In the genomic region with DNA sequence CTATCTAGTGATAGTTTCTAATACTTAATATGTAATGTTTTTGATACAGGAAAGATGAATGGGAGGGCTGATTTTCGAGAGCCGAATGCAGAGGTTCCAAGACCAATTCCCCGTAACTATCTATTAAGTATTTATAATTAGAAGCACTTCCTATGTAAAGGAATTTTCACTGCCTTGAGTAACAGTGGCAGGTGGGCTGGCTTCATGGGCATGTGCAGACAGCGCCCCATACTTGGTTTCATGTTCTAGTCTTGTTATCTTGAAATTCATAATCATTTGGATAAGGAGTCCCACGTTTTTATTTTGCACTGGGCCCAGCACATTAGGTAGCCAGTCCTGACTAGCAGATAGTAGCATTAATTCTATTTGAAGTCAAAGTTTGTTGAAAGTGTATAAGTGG, we compare ENCODE assay signal across 10 cellular contexts. TPM values are rescaled to one million over a fixed set of nuclear protein-coding genes. Genes with fewer than 3 reads are reported as not detected.
A peak's percentile ranks its signal among the peaks of the same experiment; 100 is the strongest.
DNase-seq lines count a peak whose midpoint lies in the region; ATAC-seq and TF ChIP-seq lines count a peak whose summit lies in the region.
"Had no signal": no experiment of that assay in that cellular context is flagged by ENCODE, and none has a peak within 500 bp of the region (broad histone marks: within the 10 kb centered on the region; RNA-seq: fewer than 3 reads in every experiment).

No MANE protein-coding gene starts in this region.

- no peaks in the 10 kb centered on the region for H3K9me3 Mint-ChIP-seq in activated naive CD4-positive, alpha-beta T cell treated with anti-CD3 and anti-CD28 coated beads, Interleukin-2, amount 10 ng/mL, durations not matched to agents 7 days and 5 days
- H3K9me3 Mint-ChIP-seq in T-cell, result no peaks in the 10 kb centered on the region

- CTCF ChIA-PET in activated naive CD4-positive, alpha-beta T cell treated with anti-CD3 and anti-CD28 coated beads, Interleukin-2, amount 10 ng/mL, durations not matched to agents 7 days and 5 days (lab: Charles Lee), result no interaction called here
- CTCF ChIA-PET in T-cell (lab: Charles Lee), result interaction anchor here in 1 of 2 donors (1.4 kb wide), 1 partner anchor 28 kb away, joined by 3 read pairs; no protein-coding TSS in a partner anchor

- POLR2A ChIA-PET in T-cell (lab: Charles Lee), result no interaction called here

- peaks cover 19 to 24% (median 21%) of the 10 kb centered on the region in 3 donors for H3K36me3 ChIP-seq in skeletal muscle tissue (ENCODE audit: control insufficient read depth in 3 of 3, insufficient read depth in 3 of 3, low read length in 3 of 3)

- H3K36me3 Mint-ChIP-seq in activated naive CD4-positive, alpha-beta T cell treated with anti-CD3 and anti-CD28 coated beads, Interleukin-2, amount 10 ng/mL, durations not matched to agents 7 days and 5 days, result peaks cover 26% of the 10 kb centered on the region
- peaks cover 22% of the 10 kb centered on the region for H3K36me3 Mint-ChIP-seq in T-cell

- H3K4me3 ChIP-seq in fibroblast of the aortic adventitia (ENCODE audit: low read depth, low read length) (peak overlapping the region; percentile 99), skeletal muscle tissue (ENCODE audit: low read length in 3 of 3) (peak overlapping the region in 1 of 3 donors; percentile 53)

- TF ChIP-seq CTCF in fibroblast of the aortic adventitia (IDR thresholded peaks at IDR 0.05; ENCODE audit: insufficient read depth, low read length), result no peak

- peak overlapping the region; percentile 100 for H3K4me3 Mint-ChIP-seq in activated naive CD4-positive, alpha-beta T cell treated with anti-CD3 and anti-CD28 coated beads, Interleukin-2, amount 10 ng/mL, durations not matched to agents 7 days and 5 days
- H3K4me3 Mint-ChIP-seq in T-cell, result peak overlapping the region; percentile 50 to 100 (median 98)

- no peak overlapping the region for H3K27ac Mint-ChIP-seq in activated naive CD4-positive, alpha-beta T cell treated with anti-CD3 and anti-CD28 coated beads, Interleukin-2, amount 10 ng/mL, durations not matched to agents 7 days and 5 days
- H3K27ac Mint-ChIP-seq in T-cell, result no peak overlapping the region

- H3K27ac ChIP-seq in skeletal muscle tissue (ENCODE audit: low read depth, low read length), result peak overlapping the region; percentile 99
- H3K27ac ChIP-seq: C4-2B had no signal

- H3K27me3 ChIP-seq in skeletal muscle tissue (ENCODE audit: control insufficient read depth in 3 of 3, insufficient read depth in 3 of 3, low read length in 3 of 3), result no peaks in the 10 kb centered on the region
- H3K27me3 ChIP-seq: tibial artery had no signal

- peaks cover 5% of the 10 kb centered on the region for H3K27me3 Mint-ChIP-seq in activated naive CD4-positive, alpha-beta T cell treated with anti-CD3 and anti-CD28 coated beads, Interleukin-2, amount 10 ng/mL, durations not matched to agents 7 days and 5 days
- H3K27me3 Mint-ChIP-seq in T-cell, result no peaks in the 10 kb centered on the region

- H3K9me3 ChIP-seq in skeletal muscle tissue (ENCODE audit: control insufficient read depth in 3 of 3, low read length in 3 of 3), result no peaks in the 10 kb centered on the region
- H3K9me3 ChIP-seq: tibial artery had no signal

- peaks cover 6 to 12% (median 12%) of the 10 kb centered on the region in 3 donors for H3K4me1 ChIP-seq in skeletal muscle tissue (ENCODE audit: control insufficient read depth in 3 of 3, insufficient read depth in 3 of 3, low read length in 3 of 3)

- peaks cover 33% of the 10 kb centered on the region for H3K4me1 Mint-ChIP-seq in activated naive CD4-positive, alpha-beta T cell treated with anti-CD3 and anti-CD28 coated beads, Interleukin-2, amount 10 ng/mL, durations not matched to agents 7 days and 5 days
- H3K4me1 Mint-ChIP-seq in T-cell, result peaks cover 36 to 39% (median 38%) of the 10 kb centered on the region in 3 donors

- DNase-seq in activated naive CD4-positive, alpha-beta T cell treated with anti-CD3 and anti-CD28 coated beads, Interleukin-2, amount 10 ng/mL, durations not matched to agents 7 days and 5 days, result no peak
- DNase-seq in activated naive CD4-positive, alpha-beta T cell (lab: John Stamatoyannopoulos, UW), result no peak
- DNase-seq in T-cell (no peak), fibroblast of the aortic adventitia (ENCODE audit: low read depth) (peak; percentile 2)
- no peak for DNase-seq in stimulated activated CD4-positive, alpha-beta T cell treated with anti-CD3 and anti-CD28 coated beads, Interleukin-4, amount 100 ng/mL, for 1 hour
- DNase-seq: tibial artery had no signal

- peak overlapping the region in 2 of 3 donors; percentile 44 to 99 for H3K9ac ChIP-seq in skeletal muscle tissue (ENCODE audit: low read depth in 1 of 3, low read length in 3 of 3)

- ATAC-seq in T-cell (replicated peaks in 1 of 4) (no peak), HG02852 (IDR thresholded peaks at IDR 0.05; ENCODE audit: unreplicated experiment) (no peak), HG03342 (IDR thresholded peaks at IDR 0.05; ENCODE audit: unreplicated experiment) (no peak)

RNA-seq across cellular contexts. Expression of gene OCIAD1, which starts 1.7 kb away (rescaled TPM):
- total RNA-seq in T-cell (100 to 1,000 TPM in 4 of 5 donors, 10 to 100 TPM in 1; 88.1 to 113 (median 106) TPM), fibroblast of the aortic adventitia (ENCODE audit: low replicate concordance) (128 and 181 TPM in 2 replicates), skeletal muscle tissue (102 TPM)

RNA-seq across cellular contexts. Expression of gene FRYL, which starts 52.5 kb away (rescaled TPM):
- total RNA-seq in T-cell, result 100 to 1,000 TPM in 4 of 5 donors, 10 to 100 TPM in 1; 86.3 to 143 (median 111) TPM
- total RNA-seq in fibroblast of the aortic adventitia (ENCODE audit: low replicate concordance), result 43.8 and 60.3 TPM in 2 replicates
- 66.3 TPM for total RNA-seq in skeletal muscle tissue
